ENCODE assay signal across 18 cellular contexts in genomic region chr16:5862103-5863003, GRCh38.
DNase-seq lines count a peak whose midpoint lies in the region; ATAC-seq, FAIRE-seq and TF ChIP-seq lines count a peak whose summit lies in the region.
"Had no signal": no experiment of that assay in that cellular context is flagged by ENCODE, and none has a peak within 500 bp of the region (broad histone marks: within the 10 kb centered on the region; RNA-seq: fewer than 3 reads in every experiment).

No MANE protein-coding gene starts in this region.

- no peak overlapping the region for H2BK5ac ChIP-seq in mesendoderm (ENCODE audit: low read length)

- H2BK120ac ChIP-seq in mesendoderm (ENCODE audit: low read depth, low read length) = no peak overlapping the region

- H3K23ac ChIP-seq in mesendoderm (ENCODE audit: low read length) = no peak overlapping the region

- H3K4me1 ChIP-seq in A673 (ENCODE audit: insufficient read depth, low read length, poor library complexity, severe bottlenecking) = no peaks in the 10 kb centered on the region
- peaks cover 3% of the 10 kb centered on the region for H3K4me1 ChIP-seq in mesendoderm (ENCODE audit: control insufficient read depth, low read depth, low read length)

- no peak overlapping the region for H3K18ac ChIP-seq in mesendoderm (ENCODE audit: low read length)

- intact Hi-C loops in A673 (cut with micrococcal nuclease; ENCODE audit: unreplicated experiment) = no loop called here

- H3K79me2 ChIP-seq in mesendoderm (ENCODE audit: control insufficient read depth, insufficient read depth, low read length) = no peaks in the 10 kb centered on the region

- no peak overlapping the region for H2BK15ac ChIP-seq in mesendoderm (replicated peaks; ENCODE audit: low read depth)

- WGBS in mesendoderm (ENCODE audit: extremely low coverage, insufficient coverage, low lambda C conversion rate) = no CpG with 5 or more reads among the region's 17 CpGs

- peak; percentile 23 for FAIRE-seq in urothelium cell line (lab: Jason Lieb, UNC)
- FAIRE-seq: A204.1, GM12892, GM18507, H54 had no signal

- H3K4me2 ChIP-seq in mesendoderm (ENCODE audit: low read length) = no peak overlapping the region
- H3K4me2 ChIP-seq: GM23338 had no signal

- H2AK5ac ChIP-seq in mesendoderm (ENCODE audit: low read length) = no peak overlapping the region

- ATAC-seq in HG02588 (IDR thresholded peaks at IDR 0.05; ENCODE audit: unreplicated experiment) = no peak
- ATAC-seq: GM23338 had no signal

- H3K9me3 ChIP-seq in A673 (ENCODE audit: low read depth, low read length, poor library complexity, severe bottlenecking) = peaks cover 3% of the 10 kb centered on the region

- TF ChIP-seq CTCF in A673 (conservative IDR thresholded peaks at IDR 0.05; ENCODE audit: low read depth, low read length) = no peak

- no peak overlapping the region for H3K9ac ChIP-seq in mesendoderm (ENCODE audit: low read length)

- H3K36me3 ChIP-seq in A673 (ENCODE audit: insufficient read depth, low read length, poor library complexity, severe bottlenecking) (no peaks in the 10 kb centered on the region), mesendoderm (ENCODE audit: control insufficient read depth, insufficient read depth, low read length) (no peaks in the 10 kb centered on the region)

- no peak overlapping the region for H4K5ac ChIP-seq in mesendoderm (ENCODE audit: low read length)

- H3K27ac ChIP-seq in A673 (ENCODE audit: low read depth, low read length, poor library complexity, severe bottlenecking) (no peak overlapping the region), mesendoderm (ENCODE audit: low read depth, low read length) (no peak overlapping the region)
- H3K27ac ChIP-seq: C4-2B had no signal

- no TSS peak for BruUV-seq in A673 (replicated peaks; lab: Mats Ljungman, UMichigan)

- H3K27me3 ChIP-seq in A673 (replicated peaks; ENCODE audit: insufficient read depth, low read depth, low read length, poor library complexity) (no peaks in the 10 kb centered on the region), mesendoderm (ENCODE audit: insufficient read depth, low read length, poor library complexity) (no peaks in the 10 kb centered on the region)

- CTCF ChIA-PET in A673 (lab: Charles Lee) = no interaction called here

- H3K79me1 ChIP-seq in mesendoderm (ENCODE audit: low read length) = no peaks in the 10 kb centered on the region

- no peak overlapping the region for H3K4me3 ChIP-seq in A673 (ENCODE audit: low read depth, low read length, poor library complexity, severe bottlenecking)
- no peak overlapping the region for H3K4me3 ChIP-seq in mesendoderm (ENCODE audit: low read length)
- H3K4me3 ChIP-seq: GM23338 had no signal

- DNase-seq in A673 (ENCODE audit: low spot score) (peak; percentile 19), M059J (ENCODE audit: low read depth) (peak; percentile 47), mesendoderm (peak; percentile 51), urothelium cell line (ENCODE audit: low spot score) (no peak), CD1c-positive myeloid dendritic cell (ENCODE audit: extremely low spot score) (no peak)
- DNase-seq: AML-193; CD4-positive, alpha-beta memory T cell; DMS153; DMS79; GDM1; HCEC 1CT had no signal

- no peak overlapping the region for H3K56ac ChIP-seq in mesendoderm (ENCODE audit: low read length)

- no peak overlapping the region for H3K4ac ChIP-seq in mesendoderm (ENCODE audit: low read depth, low read length)

- POLR2A ChIA-PET in A673 (lab: Charles Lee; ENCODE audit: low non-redundant PET) = interaction anchor here (0.5 kb wide), 1 partner anchor 13 kb away, joined by 10 read pairs; no protein-coding TSS in a partner anchor

- H4K8ac ChIP-seq in mesendoderm (ENCODE audit: low read depth, low read length) = no peak overlapping the region

Comparison
In these comparisons a context has a peak if more than half of its experiments do, and no peak if none do; other contexts are left out.
1. DNase-seq: peak in A673 (single experiment), M059J (single experiment) and mesendoderm (single experiment); none in urothelium cell line (single experiment) and CD1c-positive myeloid dendritic cell (single experiment).